Comparison of ENCODE assay signal across 1 cellular context in the genomic region with DNA sequence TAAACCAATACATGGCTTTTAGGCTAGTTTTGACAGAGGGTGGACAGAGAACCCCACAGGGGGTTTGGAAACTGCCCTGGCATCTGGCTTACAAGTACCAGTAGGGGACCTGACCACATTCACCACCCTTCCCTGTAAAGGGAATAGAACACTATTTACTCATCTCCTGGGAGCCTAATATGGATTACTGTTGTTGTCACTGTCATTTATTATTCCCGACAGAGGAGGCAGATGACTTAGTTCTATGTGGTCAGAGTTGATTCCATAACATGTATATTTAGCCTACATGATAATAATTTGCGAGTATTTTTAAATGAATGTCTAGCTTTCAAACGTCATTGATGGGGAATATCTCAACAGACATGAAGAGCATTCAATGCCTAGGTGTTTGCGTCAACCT.
TF ChIP-seq lines count a peak whose summit lies in the region.

No MANE protein-coding gene starts in this region.

TF ChIP-seq in HepG2, 621 proteins besides CTCF, POLR2A, EP300 and RAD21 (continued from another document):
- TF ChIP-seq ZNF766 (CRISPR knock-in tag; IDR thresholded peaks at IDR 0.05; ENCODE audit: borderline replicate concordance), result no peak
- TF ChIP-seq, protein P1, sequence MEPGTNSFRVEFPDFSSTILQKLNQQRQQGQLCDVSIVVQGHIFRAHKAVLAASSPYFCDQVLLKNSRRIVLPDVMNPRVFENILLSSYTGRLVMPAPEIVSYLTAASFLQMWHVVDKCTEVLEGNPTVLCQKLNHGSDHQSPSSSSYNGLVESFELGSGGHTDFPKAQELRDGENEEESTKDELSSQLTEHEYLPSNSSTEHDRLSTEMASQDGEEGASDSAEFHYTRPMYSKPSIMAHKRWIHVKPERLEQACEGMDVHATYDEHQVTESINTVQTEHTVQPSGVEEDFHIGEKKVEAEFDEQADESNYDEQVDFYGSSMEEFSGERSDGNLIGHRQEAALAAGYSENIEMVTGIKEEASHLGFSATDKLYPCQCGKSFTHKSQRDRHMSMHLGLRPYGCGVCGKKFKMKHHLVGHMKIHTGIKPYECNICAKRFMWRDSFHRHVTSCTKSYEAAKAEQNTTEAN (CRISPR knock-in tag; conservative IDR thresholded peaks at IDR 0.05), result no peak
- TF ChIP-seq ZNF773 (CRISPR knock-in tag; IDR thresholded peaks at IDR 0.05; ENCODE audit: borderline replicate concordance), result no peak
- TF ChIP-seq ZBTB38 (CRISPR knock-in tag; IDR thresholded peaks at IDR 0.05), result no peak
- no peak for TF ChIP-seq PITX1 (CRISPR knock-in tag; IDR thresholded peaks at IDR 0.05)
- no peak for TF ChIP-seq GATAD1 (CRISPR knock-in tag; IDR thresholded peaks at IDR 0.05)
- no peak for TF ChIP-seq ZNF619 (CRISPR knock-in tag; IDR thresholded peaks at IDR 0.05)
- TF ChIP-seq SMC3 (IDR thresholded peaks at IDR 0.05; ENCODE audit: low read length), result no peak
- no peak for TF ChIP-seq ATF7 (IDR thresholded peaks at IDR 0.05)
- no peak for TF ChIP-seq ATF7 (CRISPR knock-in tag; IDR thresholded peaks at IDR 0.05)
- TF ChIP-seq ATF7-NPFF (CRISPR knock-in tag; IDR thresholded peaks at IDR 0.05; ENCODE audit: low read depth), result no peak
TF ChIP-seq in HepG2: peak in this region for 0.
